In genomic region chr15:77312523-77312922, GRCh38 we compare ENCODE assay signal across 21 cellular contexts.
DNase-seq lines count a peak whose midpoint lies in the region; ATAC-seq, FAIRE-seq and TF ChIP-seq lines count a peak whose summit lies in the region.
"Had no signal": no experiment of that assay in that cellular context is flagged by ENCODE, and none has a peak within 500 bp of the region (broad histone marks: within the 10 kb centered on the region; RNA-seq: fewer than 3 reads in every experiment).

No MANE protein-coding gene starts in this region.

- TF ChIP-seq POLR2A in GM12892 (IDR thresholded peaks at IDR 0.05; ENCODE audit: low read depth, low read length), result no peak

- no peak overlapping the region for H3K9ac ChIP-seq in adipocyte (ENCODE audit: low read length)

- ATAC-seq in left ventricle myocardium superior (peak; percentile 23), left cardiac atrium (no peak)
- ATAC-seq: activated T-cell treated with anti-CD3 and anti-CD28 coated beads, Interleukin-2, amount 50 U/mL, for 4 hours; effector memory CD8-positive, alpha-beta T cell; naive thymus-derived CD4-positive, alpha-beta T cell; Right ventricle myocardium inferior had no signal

- no peak for TF ChIP-seq CTCF in fibroblast of villous mesenchyme (IDR thresholded peaks at IDR 0.05; ENCODE audit: insufficient read depth, low read depth, low read length)
- no peak for TF ChIP-seq CTCF in tibial artery (IDR thresholded peaks at IDR 0.05)

- H3K4me1 ChIP-seq in adipocyte (ENCODE audit: control insufficient read depth, insufficient read depth, low read length) (peaks cover 27% of the 10 kb centered on the region), tibial artery (peaks cover 0 to 9% (median 0%) of the 10 kb centered on the region in 4 donors)
- H3K4me1 ChIP-seq: ascending aorta had no signal

- no peak overlapping the region for H3K27ac ChIP-seq in tibial artery
- H3K27ac ChIP-seq: ascending aorta, HL-60, right atrium auricular region had no signal

- H3K4me3 ChIP-seq in adipocyte (ENCODE audit: low read length) (no peak overlapping the region), fibroblast of villous mesenchyme (ENCODE audit: low read depth, low read length) (no peak overlapping the region), tibial artery (no peak overlapping the region)
- H3K4me3 ChIP-seq: ascending aorta, right atrium auricular region had no signal

- H3K27me3 ChIP-seq in adipocyte (replicated peaks; ENCODE audit: control insufficient read depth, insufficient read depth, low read length) (no peaks in the 10 kb centered on the region), tibial artery (no peaks in the 10 kb centered on the region)
- H3K27me3 ChIP-seq: ascending aorta, right atrium auricular region had no signal

- intact Hi-C loops in left ventricle myocardium superior (cut with micrococcal nuclease) (no loop called here), left cardiac atrium (cut with DNase I) (no loop called here), tibial artery (cut with DNase I; ENCODE audit: low total_unique reads) (no loop called here)

- DNase-seq in left ventricle myocardium superior (no peak), left cardiac atrium (no peak), adipocyte (ENCODE audit: low read depth) (peak; percentile 55), fibroblast of villous mesenchyme (ENCODE audit: low read depth) (peak; percentile 82), GM12892 (ENCODE audit: insufficient read length) (no peak), NCI-H2107 (lab: John Stamatoyannopoulos, UW) (no peak), frontal cortex (ENCODE audit: low spot score in 2 of 2) (no peak), tibial artery (no peak)
- DNase-seq: activated CD4-positive, alpha-beta T cell treated with anti-CD3 and anti-CD28 coated beads for 1 hour; activated CD8-positive, alpha-beta memory T cell treated with anti-CD3 and anti-CD28 coated beads for 24 hours; activated naive CD4-positive, alpha-beta T cell treated with anti-CD3 and anti-CD28 coated beads, Interleukin-2, amount 10 ng/mL, durations not matched to agents 7 days and 5 days; activated T-cell treated with anti-CD3 and anti-CD28 coated beads, Interleukin-2, amount 50 U/mL, for 4 hours; effector memory CD8-positive, alpha-beta T cell; hypothalamus; islet precursor cell; naive thymus-derived CD4-positive, alpha-beta T cell; NCI-H2171 treated with DMSO at 0.1 percent for 48 hours had no signal

- no peaks in the 10 kb centered on the region for H3K9me3 ChIP-seq in adipocyte (ENCODE audit: control insufficient read depth, low read length)
- H3K9me3 ChIP-seq in tibial artery, result no peaks in the 10 kb centered on the region
- H3K9me3 ChIP-seq: ascending aorta, right atrium auricular region had no signal

- FAIRE-seq in GM12892 (lab: Jason Lieb, UNC) (no peak), frontal cortex (lab: Jason Lieb, UNC) (no peak)

- peaks cover 3% of the 10 kb centered on the region for H3K36me3 ChIP-seq in adipocyte (ENCODE audit: control insufficient read depth, insufficient read depth, low read length, severe bottlenecking)
- H3K36me3 ChIP-seq in tibial artery, result no peaks in the 10 kb centered on the region
- H3K36me3 ChIP-seq: ascending aorta, right atrium auricular region had no signal

Comparison
In these comparisons a context has a peak if more than half of its experiments do, and no peak if none do; other contexts are left out.
1. DNase-seq: peak in adipocyte (single experiment) and fibroblast of villous mesenchyme (single experiment); none in left ventricle myocardium superior (single experiment), left cardiac atrium (single experiment), GM12892 (single experiment), NCI-H2107 (single experiment), frontal cortex (0 of 2) and tibial artery (0 of 2).